Comparison of ENCODE assay signal across 16 cellular contexts in genomic region chr5:154193176-154193575, GRCh38. TPM values are rescaled to one million over a fixed set of nuclear protein-coding genes. Genes with fewer than 3 reads are reported as not detected.
DNase-seq lines count a peak whose midpoint lies in the region; ATAC-seq, FAIRE-seq and TF ChIP-seq lines count a peak whose summit lies in the region.
"Had no signal": no experiment of that assay in that cellular context is flagged by ENCODE, and none has a peak within 500 bp of the region (broad histone marks: within the 10 kb centered on the region; RNA-seq: fewer than 3 reads in every experiment).

No MANE protein-coding gene starts in this region.

- peaks cover 66 to 79% (median 77%) of the 10 kb centered on the region in 3 donors for H3K4me1 Mint-ChIP-seq in CD8-positive, alpha-beta memory T cell
- H3K4me1 Mint-ChIP-seq in immature natural killer cell = peaks cover 56 to 80% of the 10 kb centered on the region in 2 donors
- H3K4me1 Mint-ChIP-seq in glutamatergic neuron (ENCODE audit: low read depth, unreplicated experiment) = peaks cover 30% of the 10 kb centered on the region

- H3K9me3 Mint-ChIP-seq in CD8-positive, alpha-beta memory T cell = no peaks in the 10 kb centered on the region
- H3K9me3 Mint-ChIP-seq in immature natural killer cell = no peaks in the 10 kb centered on the region
- H3K9me3 Mint-ChIP-seq in glutamatergic neuron (ENCODE audit: unreplicated experiment) = peaks cover 10% of the 10 kb centered on the region
- H3K9me3 Mint-ChIP-seq: activated CD4-positive, alpha-beta T cell treated with anti-CD3 and anti-CD28 coated beads, Interleukin-2, amount 10 ng/mL, durations not matched to agents 7 days and 5 days had no signal

- no peaks in the 10 kb centered on the region for H3K27me3 ChIP-seq in CD8-positive, alpha-beta memory T cell (ENCODE audit: insufficient read depth, low read length, poor library complexity, severe bottlenecking)
- peaks cover 0 to 4% of the 10 kb centered on the region in 2 experiments; a peak in 1 of 4 replicates for H3K27me3 ChIP-seq in GM12878 (replicated peaks in 1 of 2; ENCODE audit: control insufficient read depth in 2 of 2, insufficient read depth in 2 of 2, low read length in 1 of 2)
- H3K27me3 ChIP-seq: ascending aorta, vagina had no signal

- 92% methylated on average over 2 of the region's 2 CpGs for WGBS in GM12878 (ENCODE audit: insufficient coverage, insufficient replicate concordance, low lambda C conversion rate, missing lambda C conversion rate)

- TF ChIP-seq CTCF in GM12878 (IDR thresholded peaks at IDR 0.05 in 2 of 3, conservative IDR thresholded peaks at IDR 0.05 in 1 of 3; ENCODE audit: control insufficient read depth in 2 of 3, extremely low read depth in 1 of 3, insufficient read depth in 1 of 3, low read depth in 3 of 3, low read length in 3 of 3) = no peak
- no peak for TF ChIP-seq CTCF in glutamatergic neuron (IDR thresholded peaks at IDR 0.05; ENCODE audit: partially characterized antibody, unreplicated experiment)

- TF ChIP-seq EP300 in GM12878 (IDR thresholded peaks at IDR 0.05; ENCODE audit: borderline replicate concordance in 1 of 2, control insufficient read depth in 1 of 2, low read depth in 2 of 2, low read length in 2 of 2) = no peak

- no peak for TF ChIP-seq RAD21 in GM12878 (IDR thresholded peaks at IDR 0.05; ENCODE audit: insufficient read depth, low read depth, low read length)

- H3K27me3 Mint-ChIP-seq in CD8-positive, alpha-beta memory T cell = peaks cover 0 to 3% of the 10 kb centered on the region in 2 donors
- H3K27me3 Mint-ChIP-seq in immature natural killer cell (ENCODE audit: low read depth in 3 of 3) = peaks cover 2 to 13% (median 4%) of the 10 kb centered on the region in 3 donors
- H3K27me3 Mint-ChIP-seq in glutamatergic neuron (ENCODE audit: unreplicated experiment) = peaks cover 14% of the 10 kb centered on the region

- H3K4me2 ChIP-seq in GM12878 (ENCODE audit: control insufficient read depth, insufficient read depth) = peak overlapping the region; percentile 60

- H3K9me3 ChIP-seq in CD8-positive, alpha-beta memory T cell (ENCODE audit: low read length) = no peaks in the 10 kb centered on the region
- no peaks in the 10 kb centered on the region for H3K9me3 ChIP-seq in GM12878 (replicated peaks; ENCODE audit: control insufficient read depth, insufficient read depth, low read length)
- H3K9me3 ChIP-seq: ascending aorta; BLaER1 treated with 17β-estradiol and CSF1 and Interleukin-3, amounts not matched to agents 10 nM and 100 nM; lower lobe of right lung; vagina had no signal

- H3K4me3 Mint-ChIP-seq in CD8-positive, alpha-beta memory T cell = peak overlapping the region in 5 of 7 donors; percentile 84 to 97 (median 92)
- H3K4me3 Mint-ChIP-seq in immature natural killer cell (peak overlapping the region; percentile 1 to 98 (median 90)), glutamatergic neuron (ENCODE audit: unreplicated experiment) (no peak overlapping the region)

- H3K36me3 Mint-ChIP-seq in CD8-positive, alpha-beta memory T cell = peaks cover 0 to 27% (median 8%) of the 10 kb centered on the region in 3 donors
- H3K36me3 Mint-ChIP-seq in immature natural killer cell (peaks cover 0 to 9% (median 0%) of the 10 kb centered on the region in 3 donors), glutamatergic neuron (ENCODE audit: unreplicated experiment) (no peaks in the 10 kb centered on the region)

- DNase-seq in CD8-positive, alpha-beta memory T cell = no peak
- DNase-seq in GM12878 (ENCODE audit: low read depth, low spot score) (no peak), immature natural killer cell (no peak), putamen (ENCODE audit: low spot score) (peak; percentile 91), NCI-H524 treated with DMSO at 0.1 percent for 48 hours (lab: John Stamatoyannopoulos, UW) (no peak), glutamatergic neuron (no peak)
- DNase-seq: activated CD4-positive, alpha-beta T cell treated with anti-CD3 and anti-CD28 coated beads, Interleukin-2, amount 10 ng/mL, durations not matched to agents 7 days and 5 days; lower lobe of right lung; NCI-H1417 had no signal

- H3K36me3 ChIP-seq in CD8-positive, alpha-beta memory T cell (ENCODE audit: insufficient read depth, low read length) = no peaks in the 10 kb centered on the region
- peaks cover 0 to 5% of the 10 kb centered on the region in 2 experiments; a peak in 1 of 4 replicates for H3K36me3 ChIP-seq in GM12878 (ENCODE audit: control insufficient read depth in 2 of 2, insufficient read depth in 2 of 2, low read length in 1 of 2)
- H3K36me3 ChIP-seq: vagina had no signal

- TF ChIP-seq POLR2A in GM12878 (IDR thresholded peaks at IDR 0.05; ENCODE audit: low read depth, low read length) = no peak

- no peak overlapping the region for H2AFZ ChIP-seq in GM12878 (ENCODE audit: control insufficient read depth, low read depth, low read length)
- H2AFZ ChIP-seq: parathyroid adenoma had no signal

- no peak overlapping the region for H3K9ac ChIP-seq in GM12878 (ENCODE audit: control insufficient read depth, insufficient read depth, low read length)
- H3K9ac ChIP-seq: BLaER1 treated with 17β-estradiol and CSF1 and Interleukin-3, amounts not matched to agents 10 nM and 100 nM; parathyroid adenoma had no signal

- RAD21 ChIA-PET in GM12878 (lab: Charles Lee; ENCODE audit: unreplicated experiment) = interaction anchor here (1.1 to 6.4 kb wide), 10 partner anchors 8 to 255 kb away, joined by 3 to 51 read pairs (median 6); no protein-coding TSS in a partner anchor

- SMC1A ChIA-PET in GM12878 (lab: Charles Lee; ENCODE audit: uncharacterized antibody, unreplicated experiment) = interaction anchor here (0.9 to 8.4 kb wide), 16 partner anchors 9 to 211 kb away, joined by 3 to 97 read pairs (median 6); no protein-coding TSS in a partner anchor

- POLR2A ChIA-PET in CD8-positive, alpha-beta memory T cell (lab: Charles Lee) = no interaction called here
- POLR2A ChIA-PET in GM12878 (lab: Charles Lee) = interaction anchor here (0.7 to 6.2 kb wide), 6 partner anchors 9 to 154 kb away, joined by 3 to 51 read pairs (median 3); partner anchors contain the start of genes FAM114A2 and MFAP3

- no peak for ATAC-seq in GM12878
- no peak for ATAC-seq in HG03280 (IDR thresholded peaks at IDR 0.05; ENCODE audit: unreplicated experiment)
- no peak for ATAC-seq in GM21447 (IDR thresholded peaks at IDR 0.05; ENCODE audit: unreplicated experiment)
- ATAC-seq: lower lobe of right lung had no signal

- no peak overlapping the region for H3K27ac ChIP-seq in CD8-positive, alpha-beta memory T cell (ENCODE audit: low read depth, low read length)
- no peak overlapping the region for H3K27ac ChIP-seq in GM12878 (ENCODE audit: control insufficient read depth, insufficient read depth)
- H3K27ac ChIP-seq: BLaER1 treated with 17β-estradiol and CSF1 and Interleukin-3, amounts not matched to agents 10 nM and 100 nM; lower lobe of right lung; parathyroid adenoma; vagina had no signal

- H3K4me3 ChIP-seq in CD8-positive, alpha-beta memory T cell (ENCODE audit: low read length) = no peak overlapping the region
- H3K4me3 ChIP-seq in GM12878 = peak overlapping the region; percentile 98; the same call in 1 of the 2 replicates
- H3K4me3 ChIP-seq: ascending aorta; BLaER1 treated with 17β-estradiol and CSF1 and Interleukin-3, amounts not matched to agents 10 nM and 100 nM; lower lobe of right lung; vagina had no signal

- H3K4me1 ChIP-seq in CD8-positive, alpha-beta memory T cell (ENCODE audit: insufficient read depth, low read length) = peaks cover 50% of the 10 kb centered on the region
- H3K4me1 ChIP-seq in GM12878 (ENCODE audit: control insufficient read depth, insufficient read depth, low read length) = peaks cover 16% of the 10 kb centered on the region

- no peak for FAIRE-seq in GM12878 (lab: Jason Lieb, UNC)
- FAIRE-seq: G401.6 had no signal

- intact Hi-C loops in GM12878 (cut with micrococcal nuclease; ENCODE audit: unreplicated experiment) = loop anchor here (2.0 to 5.0 kb wide), 3 partner anchors 34 to 212 kb away; no protein-coding TSS in a partner anchor

- no TSS peak for BruUV-seq in GM12878 (replicated peaks; lab: Mats Ljungman, UMichigan)

- peaks cover 45% of the 10 kb centered on the region for H3K79me2 ChIP-seq in GM12878 (ENCODE audit: control insufficient read depth, insufficient read depth, low read length)

- CTCF ChIA-PET in CD8-positive, alpha-beta memory T cell (lab: Charles Lee) = interaction anchor here (0.6 to 5.7 kb wide), 4 partner anchors 12 to 212 kb away, joined by 3 to 23 read pairs (median 6); no protein-coding TSS in a partner anchor
- CTCF ChIA-PET in GM12878 (lab: Yijun Ruan, JAX) = interaction anchor here (0.7 to 7.2 kb wide), 14 partner anchors 10 to 256 kb away, joined by 3 to 71 read pairs (median 4); no protein-coding TSS in a partner anchor

- in situ Hi-C loops in GM12878 (cut with MboI) = no loop called here

- no peaks in the 10 kb centered on the region; the same call in 1 of the 2 replicates for H4K20me1 ChIP-seq in GM12878 (ENCODE audit: control insufficient read depth, insufficient read depth)

- peak overlapping the region in 7 of 8 donors; percentile 35 to 95 (median 92) for H3K27ac Mint-ChIP-seq in CD8-positive, alpha-beta memory T cell
- peak overlapping the region in 5 of 6 donors; percentile 3 to 99 (median 8) for H3K27ac Mint-ChIP-seq in immature natural killer cell
- no peak overlapping the region for H3K27ac Mint-ChIP-seq in glutamatergic neuron (ENCODE audit: unreplicated experiment)
- H3K27ac Mint-ChIP-seq: activated CD4-positive, alpha-beta T cell treated with anti-CD3 and anti-CD28 coated beads, Interleukin-2, amount 10 ng/mL, durations not matched to agents 7 days and 5 days had no signal

RNA-seq across cellular contexts. Expression of gene GALNT10, which starts 2.6 kb away (rescaled TPM):
- 10 to 100 TPM; 28.0 to 32.1 TPM for total RNA-seq in CD8-positive, alpha-beta memory T cell
- 27.6 TPM for polyA plus RNA-seq in CD8-positive, alpha-beta memory T cell
- 33.0 and 34.5 TPM in 2 replicates for total RNA-seq in GM12878 (2013; cell fraction: nucleolus; rRNA removed)
- total RNA-seq in GM12878 (2014; rRNA removed) (18.1 and 18.6 TPM in 2 replicates), GM12878 (2014; rRNA removed; fragmentation: Illumina TruSeq; extraction: Trizol) (15.3 and 15.5 TPM in 2 replicates), GM12878 (2021) (26.0 and 27.9 TPM in 2 replicates), glutamatergic neuron (ENCODE audit: unreplicated experiment) (4.8 TPM)
- 14.5 TPM for polyA plus RNA-seq in GM12878 (2011; ENCODE audit: low read depth)
- polyA plus RNA-seq in GM12878 (2011; rRNA removed) (21.2 and 27.6 TPM in 2 replicates), GM12878 (2014; fragmentation: Illumina TruSeq; extraction: Trizol) (24.9 and 35.4 TPM in 2 replicates), GM12878 (2014; fragmentation: Nextera tagmentation; extraction: Ambion mirVana) (1 to 10 TPM; 4.5 to 4.8 TPM), GM12878 (2014; rRNA removed) (14.9 and 15.7 TPM in 2 replicates), GM12878 (2016; fragmentation: Nextera tagmentation; extraction: Ambion mirVana) (10 to 100 TPM in 1 of 2 experiments, 1 to 10 TPM in 1; 3.9 to 11.5 TPM), immature natural killer cell (10 to 100 TPM; 10.4 to 42.8 (median 24.7) TPM)
- 13.9 and 16.9 TPM in 2 replicates for polyA plus RNA-seq in GM12878 (2011; cell fraction: cytosol; rRNA removed)
- polyA plus RNA-seq in GM12878 (2011; cell fraction: nucleus; rRNA removed) = 19.5 and 23.5 TPM in 2 replicates
- 18.7 and 18.9 TPM in 2 replicates for polyA plus RNA-seq in GM12878 (2012)
- polyA minus RNA-seq in GM12878 (2011; rRNA and poly(A)+ RNA removed) = 41.3 and 55.4 TPM in 2 replicates
- 6.8 and 8.8 TPM in 2 replicates for polyA minus RNA-seq in GM12878 (2011; cell fraction: cytosol; rRNA and poly(A)+ RNA removed)
- 10.9 and 19.5 TPM in 2 replicates for polyA minus RNA-seq in GM12878 (2011; cell fraction: nucleus; rRNA and poly(A)+ RNA removed)
